In the genomic region with DNA sequence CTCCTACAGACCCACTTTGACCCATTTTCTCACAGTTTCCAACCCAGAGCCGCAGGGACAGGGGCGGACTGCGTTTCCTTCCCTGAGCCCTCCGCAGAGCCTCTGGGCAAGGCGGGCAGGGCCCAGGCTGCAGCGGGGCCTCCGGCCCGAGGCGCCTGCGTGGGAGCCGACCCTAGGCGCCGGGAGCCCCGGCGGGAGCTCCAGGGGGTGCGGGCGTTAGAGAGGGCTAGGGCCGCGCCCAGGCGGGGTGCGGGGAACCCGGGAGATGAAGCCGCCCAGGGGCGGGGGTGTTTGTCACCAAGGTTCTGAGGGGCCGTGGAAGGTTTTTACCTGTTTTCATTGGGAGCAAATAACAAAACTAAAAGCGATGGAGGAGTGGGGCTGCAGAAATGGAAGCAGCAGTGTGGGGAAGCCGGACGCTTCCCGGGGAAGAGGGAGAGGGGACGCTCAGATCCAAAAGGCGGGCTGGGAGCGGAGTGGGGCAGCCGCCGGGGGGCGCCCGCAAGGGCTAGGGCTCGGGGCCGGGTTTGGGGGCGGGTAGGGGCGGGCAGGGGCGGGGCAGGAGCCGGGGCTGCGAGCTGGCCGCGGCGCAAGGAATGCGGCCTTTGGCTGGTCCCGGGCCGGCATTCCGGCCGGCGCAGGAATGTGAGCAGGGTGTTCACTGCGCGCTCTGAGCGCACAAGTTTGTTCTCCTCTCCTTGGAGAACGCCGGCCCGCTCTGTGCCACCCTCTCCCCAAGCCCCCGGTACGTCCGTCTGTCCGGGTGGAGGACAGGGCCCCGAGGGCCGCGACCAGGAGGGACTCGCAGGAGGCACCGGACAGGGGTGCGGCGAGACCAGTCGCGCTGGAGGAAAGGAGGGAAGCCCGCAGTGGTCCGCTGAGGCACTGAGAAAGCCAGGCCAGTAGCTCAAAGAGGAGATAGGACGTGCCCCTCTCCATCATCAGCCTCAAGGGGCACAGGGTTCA, we compare ENCODE assay signal across 8 cellular contexts.
DNase-seq lines count a peak whose midpoint lies in the region; ATAC-seq, FAIRE-seq and TF ChIP-seq lines count a peak whose summit lies in the region.

No MANE protein-coding gene starts in this region.

- no peak overlapping the region for H3K27ac Mint-ChIP-seq in stimulated activated effector memory CD8-positive, alpha-beta T cell treated with anti-CD3 and anti-CD28 coated beads, Interleukin-12 subunit alpha, Interleukin-12 subunit beta, amount 100 ng/mL, for 72 hours
- no peak overlapping the region for H3K27ac Mint-ChIP-seq in activated T-helper 2 cell treated with anti-CD3 and anti-CD28 coated beads, Interferon-gamma antibody, Interleukin-2, Interleukin-4, amounts not matched to agents 10 μg/mL and 5 μg/mL and 100 μg/mL, durations not matched to agents 14 hours and 24 hours and 36 hours

- intact Hi-C loops in activated T-helper 2 cell treated with anti-CD3 and anti-CD28 coated beads, Interferon-gamma antibody, Interleukin-2, Interleukin-4, amounts not matched to agents 10 μg/mL and 5 μg/mL and 100 μg/mL, durations not matched to agents 14 hours and 24 hours and 36 hours (cut with micrococcal nuclease), result no loop called here

- peak; percentile 44 for TF ChIP-seq CTCF in bronchial epithelial cell (IDR thresholded peaks at IDR 0.05; ENCODE audit: insufficient read depth, low read length, severe bottlenecking)

- no peaks in the 10 kb centered on the region for H3K9me3 Mint-ChIP-seq in stimulated activated effector memory CD8-positive, alpha-beta T cell treated with anti-CD3 and anti-CD28 coated beads, Interleukin-12 subunit alpha, Interleukin-12 subunit beta, amount 100 ng/mL, for 72 hours
- no peaks in the 10 kb centered on the region for H3K9me3 Mint-ChIP-seq in activated T-helper 2 cell treated with anti-CD3 and anti-CD28 coated beads, Interferon-gamma antibody, Interleukin-2, Interleukin-4, amounts not matched to agents 10 μg/mL and 5 μg/mL and 100 μg/mL, durations not matched to agents 14 hours and 24 hours and 36 hours

- H3K4me1 Mint-ChIP-seq in stimulated activated effector memory CD8-positive, alpha-beta T cell treated with anti-CD3 and anti-CD28 coated beads, Interleukin-12 subunit alpha, Interleukin-12 subunit beta, amount 100 ng/mL, for 72 hours, result peaks cover 9% of the 10 kb centered on the region
- peaks cover 1% of the 10 kb centered on the region for H3K4me1 Mint-ChIP-seq in activated T-helper 2 cell treated with anti-CD3 and anti-CD28 coated beads, Interferon-gamma antibody, Interleukin-2, Interleukin-4, amounts not matched to agents 10 μg/mL and 5 μg/mL and 100 μg/mL, durations not matched to agents 14 hours and 24 hours and 36 hours (ENCODE audit: low read depth)

- DNase-seq in HT-29 (ENCODE audit: low spot score) (peak; percentile 68), bronchial epithelial cell (ENCODE audit: low read depth) (no peak), iris pigment epithelial cell (ENCODE audit: low read depth) (peak; percentile 81)
- DNase-seq in stimulated activated effector memory CD8-positive, alpha-beta T cell treated with anti-CD3 and anti-CD28 coated beads, Interleukin-12 subunit alpha, Interleukin-12 subunit beta, amount 100 ng/mL, for 72 hours (ENCODE audit: low spot score in 2 of 2), result no peak
- DNase-seq in activated T-helper 2 cell treated with anti-CD3 and anti-CD28 coated beads, Interferon-gamma antibody, Interleukin-2, Interleukin-4, amounts not matched to agents 10 μg/mL and 5 μg/mL and 100 μg/mL, durations not matched to agents 14 hours and 24 hours and 36 hours (ENCODE audit: low spot score), result no peak
- no peak for DNase-seq in stimulated activated CD4-positive, alpha-beta T cell treated with anti-CD3 and anti-CD28 coated beads, Interleukin-1b, Interleukin-23, amount 100 ng/mL, for 48 hours
- no peak for DNase-seq in stimulated activated CD4-positive, alpha-beta T cell treated with anti-CD3 and anti-CD28 coated beads, Interleukin-4, amount 100 ng/mL, for 1 hour

- H3K27me3 Mint-ChIP-seq in activated T-helper 2 cell treated with anti-CD3 and anti-CD28 coated beads, Interferon-gamma antibody, Interleukin-2, Interleukin-4, amounts not matched to agents 10 μg/mL and 5 μg/mL and 100 μg/mL, durations not matched to agents 14 hours and 24 hours and 36 hours (ENCODE audit: low read depth), result peaks cover 37% of the 10 kb centered on the region

- ATAC-seq in stimulated activated effector memory CD8-positive, alpha-beta T cell treated with anti-CD3 and anti-CD28 coated beads, Interleukin-12 subunit alpha, Interleukin-12 subunit beta, amount 100 ng/mL, for 72 hours, result no peak
- no peak for ATAC-seq in GM18868 (IDR thresholded peaks at IDR 0.05; ENCODE audit: unreplicated experiment)

- peak overlapping the region; percentile 54 for H3K4me3 ChIP-seq in bronchial epithelial cell (ENCODE audit: low read depth, low read length)

- FAIRE-seq in bronchial epithelial cell (lab: Jason Lieb, UNC), result no peak

- no peaks in the 10 kb centered on the region for H3K36me3 Mint-ChIP-seq in stimulated activated effector memory CD8-positive, alpha-beta T cell treated with anti-CD3 and anti-CD28 coated beads, Interleukin-12 subunit alpha, Interleukin-12 subunit beta, amount 100 ng/mL, for 72 hours
- no peaks in the 10 kb centered on the region for H3K36me3 Mint-ChIP-seq in activated T-helper 2 cell treated with anti-CD3 and anti-CD28 coated beads, Interferon-gamma antibody, Interleukin-2, Interleukin-4, amounts not matched to agents 10 μg/mL and 5 μg/mL and 100 μg/mL, durations not matched to agents 14 hours and 24 hours and 36 hours (ENCODE audit: low read depth)

- H3K4me3 Mint-ChIP-seq in stimulated activated effector memory CD8-positive, alpha-beta T cell treated with anti-CD3 and anti-CD28 coated beads, Interleukin-12 subunit alpha, Interleukin-12 subunit beta, amount 100 ng/mL, for 72 hours, result peak overlapping the region; percentile 55
- no peak overlapping the region for H3K4me3 Mint-ChIP-seq in activated T-helper 2 cell treated with anti-CD3 and anti-CD28 coated beads, Interferon-gamma antibody, Interleukin-2, Interleukin-4, amounts not matched to agents 10 μg/mL and 5 μg/mL and 100 μg/mL, durations not matched to agents 14 hours and 24 hours and 36 hours (ENCODE audit: low read depth)

- H3K36me3 ChIP-seq in bronchial epithelial cell (ENCODE audit: control insufficient read depth, insufficient read depth, low read length), result no peaks in the 10 kb centered on the region

- H3K27me3 ChIP-seq in bronchial epithelial cell (ENCODE audit: control insufficient read depth, insufficient read depth, low read length), result no peaks in the 10 kb centered on the region

Comparison
In these comparisons a context has a peak if more than half of its experiments do, and no peak if none do; other contexts are left out.
1. DNase-seq: peak in HT-29 (single experiment) and iris pigment epithelial cell (single experiment); none in bronchial epithelial cell (single experiment), stimulated activated effector memory CD8-positive, alpha-beta T cell treated with anti-CD3 and anti-CD28 coated beads, Interleukin-12 subunit alpha, Interleukin-12 subunit beta, amount 100 ng/mL, for 72 hours (0 of 2), activated T-helper 2 cell treated with anti-CD3 and anti-CD28 coated beads, Interferon-gamma antibody, Interleukin-2, Interleukin-4, amounts not matched to agents 10 μg/mL and 5 μg/mL and 100 μg/mL, durations not matched to agents 14 hours and 24 hours and 36 hours (single experiment), stimulated activated CD4-positive, alpha-beta T cell treated with anti-CD3 and anti-CD28 coated beads, Interleukin-1b, Interleukin-23, amount 100 ng/mL, for 48 hours (single experiment) and stimulated activated CD4-positive, alpha-beta T cell treated with anti-CD3 and anti-CD28 coated beads, Interleukin-4, amount 100 ng/mL, for 1 hour (single experiment).